Comparison of ENCODE assay signal across 8 cellular contexts in the genomic region with DNA sequence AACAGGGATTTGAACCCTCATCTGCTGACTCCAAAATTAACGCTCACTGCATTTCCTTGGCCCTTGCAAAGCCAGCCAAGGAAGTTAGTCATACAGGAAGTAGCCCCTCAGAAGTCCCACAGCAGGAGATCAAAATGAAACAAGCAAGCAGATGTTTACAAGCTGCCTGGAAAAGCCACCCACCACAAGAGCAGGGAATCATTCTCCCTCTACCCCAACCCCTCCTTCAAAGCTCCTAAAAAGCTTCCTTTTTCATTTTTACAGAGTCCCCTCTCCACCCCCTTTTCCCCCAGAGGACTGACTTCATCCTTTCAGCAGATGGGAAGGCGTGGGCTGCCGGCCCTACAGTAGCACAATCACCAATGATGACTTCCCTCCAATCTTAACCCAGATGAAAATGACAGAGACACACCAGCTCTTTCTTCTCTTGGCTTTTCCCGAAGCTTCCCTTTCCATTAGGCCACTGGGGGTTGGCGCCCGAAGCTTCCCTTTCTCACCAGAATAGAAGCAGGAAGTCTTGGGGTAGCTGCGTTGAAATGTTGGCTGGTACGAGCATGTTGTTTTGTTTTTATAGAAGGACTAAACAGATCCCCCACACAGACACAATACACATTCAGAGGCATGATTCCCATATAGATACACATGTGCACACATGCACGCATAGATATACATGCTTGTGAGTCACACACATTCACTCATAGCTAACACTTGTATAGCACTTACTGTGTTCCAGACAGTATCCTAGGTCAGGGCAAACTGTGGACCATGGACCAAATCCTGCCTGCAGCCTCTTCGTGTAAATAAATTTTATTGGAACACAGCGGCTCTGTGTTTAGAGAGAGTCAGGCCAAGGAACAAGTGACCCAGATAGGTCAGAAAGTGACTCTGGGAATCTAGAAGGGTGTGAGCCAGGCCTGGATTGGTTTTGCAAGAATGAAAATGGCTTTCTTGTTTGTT.
DNase-seq lines count a peak whose midpoint lies in the region; ATAC-seq and TF ChIP-seq lines count a peak whose summit lies in the region.

No MANE protein-coding gene starts in this region.

- TF ChIP-seq CTCF in DOHH2 (IDR thresholded peaks at IDR 0.05; ENCODE audit: low read depth, low read length, poor library complexity, severe bottlenecking) (no peak), NB4 (IDR thresholded peaks at IDR 0.05; ENCODE audit: low read depth, low read length) (no peak)

- H3K4me1 ChIP-seq in DOHH2 (ENCODE audit: control insufficient read depth, low read length): peaks cover 35% of the 10 kb centered on the region

- H3K27me3 ChIP-seq in DOHH2 (ENCODE audit: control insufficient read depth, low read length): no peaks in the 10 kb centered on the region

- peak; percentile 54 for ATAC-seq in stimulated activated naive CD8-positive, alpha-beta T cell treated with anti-CD3 and anti-CD28 coated beads, Interleukin-15, Interleukin-2, amounts not matched to agents 100 U/mL and 50 U/mL, for 24 hours
- ATAC-seq in HG02870 (IDR thresholded peaks at IDR 0.05; ENCODE audit: unreplicated experiment) (no peak), HG03439 (IDR thresholded peaks at IDR 0.05; ENCODE audit: unreplicated experiment) (no peak)

- H3K9me3 ChIP-seq in DOHH2 (ENCODE audit: control insufficient read depth, insufficient read depth, low read length): no peaks in the 10 kb centered on the region

- no peaks in the 10 kb centered on the region for H3F3A ChIP-seq in DOHH2 (ENCODE audit: control insufficient read depth, insufficient read depth)

- DNase-seq in NB4 (ENCODE audit: low read depth) (peak; percentile 87), amniotic epithelial cell (ENCODE audit: low read depth) (peak; percentile 54), hippocampal formation (lab: John Stamatoyannopoulos, UW) (peak; percentile 23 to 36), NCI-H1092 (lab: John Stamatoyannopoulos, UW) (no peak)
- DNase-seq in stimulated activated naive CD8-positive, alpha-beta T cell treated with anti-CD3 and anti-CD28 coated beads, Interleukin-15, Interleukin-2, amounts not matched to agents 100 U/mL and 50 U/mL, for 24 hours: no peak

- no peaks in the 10 kb centered on the region for H3K79me2 ChIP-seq in DOHH2 (ENCODE audit: control insufficient read depth, low read length)

- H3K4me2 ChIP-seq in DOHH2 (ENCODE audit: low read length): peak overlapping the region; percentile 51

- H4K20me1 ChIP-seq in DOHH2 (ENCODE audit: control insufficient read depth, insufficient read depth, low read depth, low read length): no peaks in the 10 kb centered on the region

- H3K36me3 ChIP-seq in DOHH2 (ENCODE audit: control insufficient read depth, low read length): no peaks in the 10 kb centered on the region

- TF ChIP-seq POLR2A in NB4 (IDR thresholded peaks at IDR 0.05; ENCODE audit: extremely low read depth, insufficient read length): no peak

- H3K27ac ChIP-seq in DOHH2 (ENCODE audit: low read depth, low read length): no peak overlapping the region

- no peaks in the 10 kb centered on the region for H3K9me2 ChIP-seq in DOHH2 (replicated peaks; ENCODE audit: control insufficient read depth, low read length)

- H3K4me3 ChIP-seq in DOHH2 (ENCODE audit: low read length) (0 out of 2 replicates have a peak overlapping the region, but pooled peaks have one; percentile 22), NB4 (ENCODE audit: low read depth, low read length) (no peak overlapping the region)

Comparison
In these comparisons a context has a peak if more than half of its experiments do, and no peak if none do; other contexts are left out.
1. DNase-seq: peak in NB4 (single experiment), amniotic epithelial cell (single experiment) and hippocampal formation (2 of 2); none in stimulated activated naive CD8-positive, alpha-beta T cell treated with anti-CD3 and anti-CD28 coated beads, Interleukin-15, Interleukin-2, amounts not matched to agents 100 U/mL and 50 U/mL, for 24 hours (single experiment) and NCI-H1092 (single experiment).